Comparison of ENCODE assay signal across 1 cellular context in the genomic region with DNA sequence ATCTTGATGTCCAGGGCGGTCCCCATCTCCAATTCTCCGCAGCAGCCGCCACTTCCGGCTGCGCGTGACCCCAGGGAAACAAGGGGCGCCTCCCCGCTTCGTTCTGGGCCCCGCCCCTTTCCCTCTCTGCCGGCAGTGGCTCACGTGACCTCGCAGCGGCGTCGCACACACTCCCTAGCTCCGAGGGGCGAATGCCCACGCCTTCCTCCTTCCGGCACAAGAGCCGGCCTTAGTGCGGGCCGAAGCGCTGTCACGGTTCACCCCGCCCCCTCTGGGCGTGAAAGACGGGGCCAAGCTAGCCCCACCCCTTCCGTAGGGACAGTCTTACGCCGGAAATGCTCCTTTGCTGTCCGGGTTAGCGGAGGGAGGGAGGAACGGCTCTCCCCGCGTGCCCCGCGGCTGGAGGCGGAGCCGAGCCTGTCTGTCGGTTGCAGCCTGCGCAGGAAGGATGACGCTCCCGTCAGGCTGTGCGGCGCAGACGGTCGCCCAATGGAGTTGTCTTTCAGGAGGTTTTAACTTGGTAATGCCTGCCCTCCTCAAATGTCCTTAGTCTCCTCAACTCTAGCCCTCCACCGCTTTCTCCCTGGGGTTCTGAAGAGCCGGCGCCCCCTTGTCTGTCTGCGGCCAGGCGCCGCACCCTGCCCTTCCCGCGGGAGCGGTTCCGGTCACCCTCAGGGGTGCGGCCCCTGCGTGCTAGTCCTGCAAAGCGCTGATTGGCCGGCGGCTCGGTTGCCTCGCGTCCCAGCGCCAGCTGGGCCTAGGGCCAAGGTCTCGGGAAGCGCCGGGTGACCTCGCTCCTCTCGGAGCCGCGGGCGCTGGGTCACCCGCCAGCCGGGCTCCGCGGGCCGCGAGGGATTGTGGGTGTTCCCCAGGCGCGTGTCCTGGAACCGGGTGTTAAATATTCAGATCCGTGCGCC.
TF ChIP-seq lines count a peak whose summit lies in the region.

A gene (minus strand): TSS at position 66 of the 917 bp plus-strand sequence. CDS start 40 bp downstream, at position 26.

TF ChIP-seq in GM12878, 131 proteins besides CTCF, POLR2A, EP300 and RAD21 (continued from another document):
- TF ChIP-seq, protein P1, sequence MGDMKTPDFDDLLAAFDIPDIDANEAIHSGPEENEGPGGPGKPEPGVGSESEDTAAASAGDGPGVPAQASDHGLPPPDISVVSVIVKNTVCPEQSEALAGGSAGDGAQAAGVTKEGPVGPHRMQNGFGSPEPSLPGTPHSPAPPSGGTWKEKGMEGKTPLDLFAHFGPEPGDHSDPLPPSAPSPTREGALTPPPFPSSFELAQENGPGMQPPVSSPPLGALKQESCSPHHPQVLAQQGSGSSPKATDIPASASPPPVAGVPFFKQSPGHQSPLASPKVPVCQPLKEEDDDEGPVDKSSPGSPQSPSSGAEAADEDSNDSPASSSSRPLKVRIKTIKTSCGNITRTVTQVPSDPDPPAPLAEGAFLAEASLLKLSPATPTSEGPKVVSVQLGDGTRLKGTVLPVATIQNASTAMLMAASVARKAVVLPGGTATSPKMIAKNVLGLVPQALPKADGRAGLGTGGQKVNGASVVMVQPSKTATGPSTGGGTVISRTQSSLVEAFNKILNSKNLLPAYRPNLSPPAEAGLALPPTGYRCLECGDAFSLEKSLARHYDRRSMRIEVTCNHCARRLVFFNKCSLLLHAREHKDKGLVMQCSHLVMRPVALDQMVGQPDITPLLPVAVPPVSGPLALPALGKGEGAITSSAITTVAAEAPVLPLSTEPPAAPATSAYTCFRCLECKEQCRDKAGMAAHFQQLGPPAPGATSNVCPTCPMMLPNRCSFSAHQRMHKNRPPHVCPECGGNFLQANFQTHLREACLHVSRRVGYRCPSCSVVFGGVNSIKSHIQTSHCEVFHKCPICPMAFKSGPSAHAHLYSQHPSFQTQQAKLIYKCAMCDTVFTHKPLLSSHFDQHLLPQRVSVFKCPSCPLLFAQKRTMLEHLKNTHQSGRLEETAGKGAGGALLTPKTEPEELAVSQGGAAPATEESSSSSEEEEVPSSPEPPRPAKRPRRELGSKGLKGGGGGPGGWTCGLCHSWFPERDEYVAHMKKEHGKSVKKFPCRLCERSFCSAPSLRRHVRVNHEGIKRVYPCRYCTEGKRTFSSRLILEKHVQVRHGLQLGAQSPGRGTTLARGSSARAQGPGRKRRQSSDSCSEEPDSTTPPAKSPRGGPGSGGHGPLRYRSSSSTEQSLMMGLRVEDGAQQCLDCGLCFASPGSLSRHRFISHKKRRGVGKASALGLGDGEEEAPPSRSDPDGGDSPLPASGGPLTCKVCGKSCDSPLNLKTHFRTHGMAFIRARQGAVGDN (IDR thresholded peaks at IDR 0.05): peak; percentile 90
- TF ChIP-seq, protein P2, sequence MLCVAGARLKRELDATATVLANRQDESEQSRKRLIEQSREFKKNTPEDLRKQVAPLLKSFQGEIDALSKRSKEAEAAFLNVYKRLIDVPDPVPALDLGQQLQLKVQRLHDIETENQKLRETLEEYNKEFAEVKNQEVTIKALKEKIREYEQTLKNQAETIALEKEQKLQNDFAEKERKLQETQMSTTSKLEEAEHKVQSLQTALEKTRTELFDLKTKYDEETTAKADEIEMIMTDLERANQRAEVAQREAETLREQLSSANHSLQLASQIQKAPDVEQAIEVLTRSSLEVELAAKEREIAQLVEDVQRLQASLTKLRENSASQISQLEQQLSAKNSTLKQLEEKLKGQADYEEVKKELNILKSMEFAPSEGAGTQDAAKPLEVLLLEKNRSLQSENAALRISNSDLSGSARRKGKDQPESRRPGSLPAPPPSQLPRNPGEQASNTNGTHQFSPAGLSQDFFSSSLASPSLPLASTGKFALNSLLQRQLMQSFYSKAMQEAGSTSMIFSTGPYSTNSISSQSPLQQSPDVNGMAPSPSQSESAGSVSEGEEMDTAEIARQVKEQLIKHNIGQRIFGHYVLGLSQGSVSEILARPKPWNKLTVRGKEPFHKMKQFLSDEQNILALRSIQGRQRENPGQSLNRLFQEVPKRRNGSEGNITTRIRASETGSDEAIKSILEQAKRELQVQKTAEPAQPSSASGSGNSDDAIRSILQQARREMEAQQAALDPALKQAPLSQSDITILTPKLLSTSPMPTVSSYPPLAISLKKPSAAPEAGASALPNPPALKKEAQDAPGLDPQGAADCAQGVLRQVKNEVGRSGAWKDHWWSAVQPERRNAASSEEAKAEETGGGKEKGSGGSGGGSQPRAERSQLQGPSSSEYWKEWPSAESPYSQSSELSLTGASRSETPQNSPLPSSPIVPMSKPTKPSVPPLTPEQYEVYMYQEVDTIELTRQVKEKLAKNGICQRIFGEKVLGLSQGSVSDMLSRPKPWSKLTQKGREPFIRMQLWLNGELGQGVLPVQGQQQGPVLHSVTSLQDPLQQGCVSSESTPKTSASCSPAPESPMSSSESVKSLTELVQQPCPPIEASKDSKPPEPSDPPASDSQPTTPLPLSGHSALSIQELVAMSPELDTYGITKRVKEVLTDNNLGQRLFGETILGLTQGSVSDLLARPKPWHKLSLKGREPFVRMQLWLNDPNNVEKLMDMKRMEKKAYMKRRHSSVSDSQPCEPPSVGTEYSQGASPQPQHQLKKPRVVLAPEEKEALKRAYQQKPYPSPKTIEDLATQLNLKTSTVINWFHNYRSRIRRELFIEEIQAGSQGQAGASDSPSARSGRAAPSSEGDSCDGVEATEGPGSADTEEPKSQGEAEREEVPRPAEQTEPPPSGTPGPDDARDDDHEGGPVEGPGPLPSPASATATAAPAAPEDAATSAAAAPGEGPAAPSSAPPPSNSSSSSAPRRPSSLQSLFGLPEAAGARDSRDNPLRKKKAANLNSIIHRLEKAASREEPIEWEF (IDR thresholded peaks at IDR 0.05; ENCODE audit: insufficient replicate concordance, low read depth, low read length): no peak
- TF ChIP-seq PML (IDR thresholded peaks at IDR 0.05; ENCODE audit: low read length): peak; percentile 91; the same call in 1 of the 2 replicates
- TF ChIP-seq, protein P3, sequence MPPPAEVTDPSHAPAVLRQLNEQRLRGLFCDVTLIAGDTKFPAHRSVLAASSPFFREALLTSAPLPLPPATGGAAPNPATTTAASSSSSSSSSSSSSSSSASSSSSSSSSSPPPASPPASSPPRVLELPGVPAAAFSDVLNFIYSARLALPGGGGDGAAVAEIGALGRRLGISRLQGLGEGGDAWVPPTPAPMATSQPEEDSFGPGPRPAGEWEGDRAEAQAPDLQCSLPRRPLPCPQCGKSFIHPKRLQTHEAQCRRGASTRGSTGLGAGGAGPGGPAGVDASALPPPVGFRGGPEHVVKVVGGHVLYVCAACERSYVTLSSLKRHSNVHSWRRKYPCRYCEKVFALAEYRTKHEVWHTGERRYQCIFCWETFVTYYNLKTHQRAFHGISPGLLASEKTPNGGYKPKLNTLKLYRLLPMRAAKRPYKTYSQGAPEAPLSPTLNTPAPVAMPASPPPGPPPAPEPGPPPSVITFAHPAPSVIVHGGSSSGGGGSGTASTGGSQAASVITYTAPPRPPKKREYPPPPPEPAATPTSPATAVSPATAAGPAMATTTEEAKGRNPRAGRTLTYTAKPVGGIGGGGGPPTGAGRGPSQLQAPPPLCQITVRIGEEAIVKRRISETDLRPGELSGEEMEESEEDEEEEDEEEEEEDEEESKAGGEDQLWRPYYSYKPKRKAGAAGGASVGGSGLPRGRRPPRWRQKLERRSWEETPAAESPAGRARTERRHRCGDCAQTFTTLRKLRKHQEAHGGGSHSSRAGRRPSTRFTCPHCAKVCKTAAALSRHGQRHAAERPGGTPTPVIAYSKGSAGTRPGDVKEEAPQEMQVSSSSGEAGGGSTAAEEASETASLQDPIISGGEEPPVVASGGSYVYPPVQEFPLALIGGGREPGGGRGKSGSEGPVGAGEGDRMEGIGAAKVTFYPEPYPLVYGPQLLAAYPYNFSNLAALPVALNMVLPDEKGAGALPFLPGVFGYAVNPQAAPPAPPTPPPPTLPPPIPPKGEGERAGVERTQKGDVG (CRISPR knock-in tag; IDR thresholded peaks at IDR 0.05): peak; percentile 13; the same call in 1 of the 2 replicates
- TF ChIP-seq YBX1 (IDR thresholded peaks at IDR 0.05): no peak
